20 cellular contexts compared by ENCODE assay signal in the genomic region with DNA sequence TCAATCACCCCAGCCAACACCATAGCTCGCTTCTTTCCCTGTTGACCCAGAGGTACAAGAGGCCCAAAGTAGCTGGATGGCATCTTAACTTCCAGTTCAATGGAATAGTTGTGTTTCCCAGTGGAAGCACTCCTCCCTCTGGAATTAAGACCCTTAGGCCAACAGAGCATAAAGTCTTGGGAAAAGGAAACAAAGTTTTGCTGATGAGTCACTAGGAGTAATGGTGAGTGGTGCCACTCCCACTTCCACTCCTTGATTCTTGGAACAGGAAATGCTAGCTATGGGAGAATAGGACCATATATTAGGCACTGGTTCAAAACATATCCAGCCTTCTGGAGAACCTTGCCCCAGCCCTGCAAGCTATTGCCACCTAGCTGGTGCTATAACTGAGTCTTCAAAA. TPM values are rescaled to one million over a fixed set of nuclear protein-coding genes. Genes with fewer than 3 reads are reported as not detected.
DNase-seq lines count a peak whose midpoint lies in the region; ATAC-seq and TF ChIP-seq lines count a peak whose summit lies in the region.
"Had no signal": no experiment of that assay in that cellular context is flagged by ENCODE, and none has a peak within 500 bp of the region (broad histone marks: within the 10 kb centered on the region; RNA-seq: fewer than 3 reads in every experiment).

No MANE protein-coding gene starts in this region.

- no peak overlapping the region for H3K27ac ChIP-seq in coronary artery
- H3K27ac ChIP-seq: ascending aorta, heart right ventricle, PC-9, upper lobe of right lung had no signal

- no peak overlapping the region for H3K4me3 ChIP-seq in choroid plexus epithelial cell (ENCODE audit: low read depth, low read length)
- H3K4me3 ChIP-seq in coronary artery = no peak overlapping the region
- H3K4me3 ChIP-seq: ascending aorta, heart right ventricle, PC-9, upper lobe of right lung had no signal

- DNase-seq in Caki2 (ENCODE audit: low read depth) = peak; percentile 30
- peak; percentile 23 for DNase-seq in LHCN-M2 (ENCODE audit: low read depth)
- peak; percentile 6 for DNase-seq in choroid plexus epithelial cell (ENCODE audit: low read depth)
- DNase-seq in kidney glomerular epithelial cell (lab: John Stamatoyannopoulos, UW) = peak; percentile 83
- DNase-seq in stimulated activated naive CD4-positive, alpha-beta T cell (lab: John Stamatoyannopoulos, UW) = no peak
- DNase-seq in coronary artery (ENCODE audit: low spot score) = no peak
- DNase-seq: activated CD4-positive, alpha-beta T cell treated with anti-CD3 and anti-CD28 coated beads for 4 hours; activated CD8-positive, alpha-beta memory T cell treated with anti-CD3 and anti-CD28 coated beads, Interleukin-2, amount 50 U/mL, for 4 hours; CD4-positive, CD25-positive, alpha-beta regulatory T cell; cortex of kidney; heart right ventricle; IMR-90; NCI-H526 treated with DMSO at 0.1 percent for 48 hours; PC-9; SK-N-SH; upper lobe of right lung had no signal

- no peak for TF ChIP-seq CTCF in choroid plexus epithelial cell (conservative IDR thresholded peaks at IDR 0.05; ENCODE audit: low read depth, low read length)
- TF ChIP-seq CTCF in coronary artery (IDR thresholded peaks at IDR 0.05) = no peak

- ATAC-seq in GM19351 (IDR thresholded peaks at IDR 0.05; ENCODE audit: unreplicated experiment) (no peak), HG02759 (IDR thresholded peaks at IDR 0.05; ENCODE audit: unreplicated experiment) (no peak)
- ATAC-seq: heart right ventricle, upper lobe of right lung had no signal

- in situ Hi-C loops in Caki2 (cut with HindIII; ENCODE audit: low pct_unique_long_range_greater_than_20kb, low sequenced_read_pairs) = no loop called here

RNA-seq across cellular contexts. Expression of a gene that starts 44.7 kb away (rescaled TPM):
- total RNA-seq in Caki2 (2014; rRNA removed; shearing (Covaris generic); ENCODE audit: low replicate concordance) = 0.47 TPM in 1 of 2 replicates, not detected in the other
- not detected in 2 replicates for total RNA-seq in LHCN-M2 (2014; rRNA removed)
- not detected for polyA plus RNA-seq in LHCN-M2 (2012)
- total RNA-seq: CD4-positive, CD25-positive, alpha-beta regulatory T cell; IMR-90; mononuclear cell; PC-9 had no signal
- polyA plus RNA-seq: CD4-positive, CD25-positive, alpha-beta regulatory T cell; IMR-90; SK-N-SH had no signal

Comparison
In these comparisons a context has a peak if more than half of its experiments do, and no peak if none do; other contexts are left out.
1. DNase-seq: peak in Caki2 (single experiment), LHCN-M2 (single experiment), choroid plexus epithelial cell (single experiment) and kidney glomerular epithelial cell (single experiment); none in stimulated activated naive CD4-positive, alpha-beta T cell (0 of 6) and coronary artery (single experiment).